Comparison of ENCODE assay signal across 8 cellular contexts in genomic region chr1:39082140-39082799, GRCh38. TPM values are rescaled to one million over a fixed set of nuclear protein-coding genes. Genes with fewer than 3 reads are reported as not detected.
DNase-seq lines count a peak whose midpoint lies in the region; ATAC-seq lines count a peak whose summit lies in the region.

No MANE protein-coding gene starts in this region.

- peaks cover 32% of the 10 kb centered on the region for H3K27me3 Mint-ChIP-seq in activated CD4-positive, alpha-beta T cell treated with anti-CD3 and anti-CD28 coated beads for 36 hours
- peaks cover 47% of the 10 kb centered on the region for H3K27me3 Mint-ChIP-seq in activated naive CD8-positive, alpha-beta T cell treated with anti-CD3 and anti-CD28 coated beads, Interleukin-2, amount 10 ng/mL, durations not matched to agents 7 days and 5 days

- H3K27ac Mint-ChIP-seq in activated CD4-positive, alpha-beta T cell treated with anti-CD3 and anti-CD28 coated beads for 36 hours = no peak overlapping the region
- H3K27ac Mint-ChIP-seq in activated naive CD8-positive, alpha-beta T cell treated with anti-CD3 and anti-CD28 coated beads, Interleukin-2, amount 10 ng/mL, durations not matched to agents 7 days and 5 days = no peak overlapping the region

- no peaks in the 10 kb centered on the region for H3K9me3 Mint-ChIP-seq in activated CD4-positive, alpha-beta T cell treated with anti-CD3 and anti-CD28 coated beads for 36 hours (ENCODE audit: low read depth)
- H3K9me3 Mint-ChIP-seq in activated naive CD8-positive, alpha-beta T cell treated with anti-CD3 and anti-CD28 coated beads, Interleukin-2, amount 10 ng/mL, durations not matched to agents 7 days and 5 days = no peaks in the 10 kb centered on the region

- H3K4me1 Mint-ChIP-seq in activated CD4-positive, alpha-beta T cell treated with anti-CD3 and anti-CD28 coated beads for 36 hours = peaks cover 8% of the 10 kb centered on the region
- H3K4me1 Mint-ChIP-seq in activated naive CD8-positive, alpha-beta T cell treated with anti-CD3 and anti-CD28 coated beads, Interleukin-2, amount 10 ng/mL, durations not matched to agents 7 days and 5 days = peaks cover 3% of the 10 kb centered on the region

- intact Hi-C loops in activated CD4-positive, alpha-beta T cell treated with anti-CD3 and anti-CD28 coated beads for 36 hours (cut with DNase I, micrococcal nuclease) = loop anchor here in 1 of 2 experiments (10.0 kb wide), 1 partner anchor 87 kb away; the partner anchor contains the start of gene AKIRIN1

- POLR2A ChIA-PET in activated CD4-positive, alpha-beta T cell treated with anti-CD3 and anti-CD28 coated beads for 36 hours (lab: Charles Lee) = no interaction called here
- POLR2A ChIA-PET in activated naive CD8-positive, alpha-beta T cell treated with anti-CD3 and anti-CD28 coated beads, Interleukin-2, amount 10 ng/mL, durations not matched to agents 7 days and 5 days (lab: Charles Lee) = no interaction called here

- CTCF ChIA-PET in activated CD4-positive, alpha-beta T cell treated with anti-CD3 and anti-CD28 coated beads for 36 hours (lab: Charles Lee) = interaction anchor here (0.5 to 1.8 kb wide), 6 partner anchors 9 to 333 kb away, joined by 3 to 13 read pairs (median 4); no protein-coding TSS in a partner anchor

- peak overlapping the region; percentile 52 for H3K4me3 Mint-ChIP-seq in activated CD4-positive, alpha-beta T cell treated with anti-CD3 and anti-CD28 coated beads for 36 hours
- H3K4me3 Mint-ChIP-seq in activated naive CD8-positive, alpha-beta T cell treated with anti-CD3 and anti-CD28 coated beads, Interleukin-2, amount 10 ng/mL, durations not matched to agents 7 days and 5 days = peak overlapping the region; percentile 58

- ATAC-seq in activated CD4-positive, alpha-beta T cell treated with anti-CD3 and anti-CD28 coated beads for 36 hours = no peak
- ATAC-seq in activated naive CD8-positive, alpha-beta T cell treated with anti-CD3 and anti-CD28 coated beads, Interleukin-2, amount 10 ng/mL, durations not matched to agents 7 days and 5 days (ENCODE audit: low read depth) = no peak
- no peak for ATAC-seq in HG02763 (IDR thresholded peaks at IDR 0.05; ENCODE audit: unreplicated experiment)
- no peak for ATAC-seq in GM18907 (IDR thresholded peaks at IDR 0.05; ENCODE audit: unreplicated experiment)

- DNase-seq in activated CD4-positive, alpha-beta T cell treated with anti-CD3 and anti-CD28 coated beads for 36 hours = no peak
- no peak for DNase-seq in activated CD4-positive, alpha-beta T cell treated with anti-CD3 and anti-CD28 coated beads for 1 hour
- DNase-seq in activated naive CD8-positive, alpha-beta T cell treated with anti-CD3 and anti-CD28 coated beads, Interleukin-2, amount 10 ng/mL, durations not matched to agents 7 days and 5 days = no peak
- DNase-seq in inferior parietal cortex (ENCODE audit: extremely low spot score) = peak; percentile 11
- peak; percentile 18 for DNase-seq in superior temporal gyrus (ENCODE audit: extremely low spot score)
- no peak for DNase-seq in NCI-H187 treated with DMSO at 0.1 percent for 48 hours (lab: John Stamatoyannopoulos, UW)

- no peaks in the 10 kb centered on the region for H3K36me3 Mint-ChIP-seq in activated CD4-positive, alpha-beta T cell treated with anti-CD3 and anti-CD28 coated beads for 36 hours (ENCODE audit: low read depth)
- no peaks in the 10 kb centered on the region for H3K36me3 Mint-ChIP-seq in activated naive CD8-positive, alpha-beta T cell treated with anti-CD3 and anti-CD28 coated beads, Interleukin-2, amount 10 ng/mL, durations not matched to agents 7 days and 5 days

RNA-seq across cellular contexts. Expression of gene NDUFS5, which starts 56.1 kb away (rescaled TPM):
- 100 to 1,000 TPM; 150 to 220 TPM for total RNA-seq in activated CD4-positive, alpha-beta T cell treated with anti-CD3 and anti-CD28 coated beads for 36 hours
- 100 to 1,000 TPM; 107 to 113 TPM for total RNA-seq in activated naive CD8-positive, alpha-beta T cell treated with anti-CD3 and anti-CD28 coated beads, Interleukin-2, amount 10 ng/mL, durations not matched to agents 7 days and 5 days

Comparison
In these comparisons a context has a peak if more than half of its experiments do, and no peak if none do; other contexts are left out.
1. DNase-seq: peak in inferior parietal cortex (single experiment) and superior temporal gyrus (single experiment); none in activated CD4-positive, alpha-beta T cell treated with anti-CD3 and anti-CD28 coated beads for 36 hours (single experiment), activated CD4-positive, alpha-beta T cell treated with anti-CD3 and anti-CD28 coated beads for 1 hour (single experiment), activated naive CD8-positive, alpha-beta T cell treated with anti-CD3 and anti-CD28 coated beads, Interleukin-2, amount 10 ng/mL, durations not matched to agents 7 days and 5 days (single experiment) and NCI-H187 treated with DMSO at 0.1 percent for 48 hours (single experiment).